In genomic region chr22:16917144-16918003, GRCh38 we compare ENCODE assay signal across 8 cellular contexts.
DNase-seq lines count a peak whose midpoint lies in the region; ATAC-seq, FAIRE-seq and TF ChIP-seq lines count a peak whose summit lies in the region.

No MANE protein-coding gene starts in this region.

- H3K4me3 Mint-ChIP-seq in neural crest cell: no peak overlapping the region
- H3K4me3 Mint-ChIP-seq in stimulated activated naive CD8-positive, alpha-beta T cell treated with anti-CD3 and anti-CD28 coated beads, Interleukin-15, amount 100 ng/mL, for 72 hours: no peak overlapping the region

- H3K36me3 Mint-ChIP-seq in neural crest cell (ENCODE audit: low read depth): no peaks in the 10 kb centered on the region

- FAIRE-seq in D721Med (lab: Jason Lieb, UNC): no peak

- no peak overlapping the region for H3K27ac Mint-ChIP-seq in neural crest cell (ENCODE audit: unreplicated experiment)
- no peak overlapping the region for H3K27ac Mint-ChIP-seq in stimulated activated naive CD8-positive, alpha-beta T cell treated with anti-CD3 and anti-CD28 coated beads, Interleukin-15, amount 100 ng/mL, for 72 hours

- peaks cover 60% of the 10 kb centered on the region for H3K27me3 Mint-ChIP-seq in neural crest cell (ENCODE audit: low read depth)
- peaks cover 38% of the 10 kb centered on the region for H3K27me3 Mint-ChIP-seq in stimulated activated naive CD8-positive, alpha-beta T cell treated with anti-CD3 and anti-CD28 coated beads, Interleukin-15, amount 100 ng/mL, for 72 hours

- no peaks in the 10 kb centered on the region for H3K9me3 Mint-ChIP-seq in neural crest cell
- H3K9me3 Mint-ChIP-seq in stimulated activated naive CD8-positive, alpha-beta T cell treated with anti-CD3 and anti-CD28 coated beads, Interleukin-15, amount 100 ng/mL, for 72 hours: no peaks in the 10 kb centered on the region

- TF ChIP-seq CTCF in D721Med (IDR thresholded peaks at IDR 0.05; ENCODE audit: insufficient read depth, missing control alignments) (peak; percentile 62), fibroblast of mammary gland (conservative IDR thresholded peaks at IDR 0.05; ENCODE audit: control insufficient read depth, insufficient read depth, low read depth, low read length) (peak; percentile 68), neural crest cell (conservative IDR thresholded peaks at IDR 0.05) (peak; percentile 71)

- H3K4me3 ChIP-seq in fibroblast of mammary gland (ENCODE audit: control insufficient read depth, low read depth, low read length): no peak overlapping the region

- H3K4me1 Mint-ChIP-seq in neural crest cell: peaks cover 4% of the 10 kb centered on the region
- H3K4me1 Mint-ChIP-seq in stimulated activated naive CD8-positive, alpha-beta T cell treated with anti-CD3 and anti-CD28 coated beads, Interleukin-15, amount 100 ng/mL, for 72 hours: peaks cover 7% of the 10 kb centered on the region

- DNase-seq in D721Med (ENCODE audit: insufficient read length, low spot score) (peak; percentile 32), NCI-H82 (lab: John Stamatoyannopoulos, UW) (peak; percentile 86), activated T-cell treated with anti-CD3 and anti-CD28 coated beads for 1 hour (ENCODE audit: low read depth) (peak; percentile 40), fibroblast of mammary gland (ENCODE audit: low read depth) (peak; percentile 59), neural crest cell (ENCODE audit: low read depth, low spot score) (peak; percentile 68)
- peak; percentile 45 to 55 for DNase-seq in stimulated activated naive CD8-positive, alpha-beta T cell treated with anti-CD3 and anti-CD28 coated beads, Interleukin-15, amount 100 ng/mL, for 72 hours

- ATAC-seq in HG02973 (IDR thresholded peaks at IDR 0.05; ENCODE audit: unreplicated experiment): peak; percentile 48
- peak; percentile 57 for ATAC-seq in stimulated activated naive CD8-positive, alpha-beta T cell treated with anti-CD3 and anti-CD28 coated beads, Interleukin-15, amount 100 ng/mL, for 72 hours
- no peak for ATAC-seq in HG03139 (IDR thresholded peaks at IDR 0.05; ENCODE audit: unreplicated experiment)

Comparison
In these comparisons a context has a peak if more than half of its experiments do, and no peak if none do; other contexts are left out.
1. DNase-seq: peak in every context shown above with its lines; median percentile 86 in NCI-H82; 68 in neural crest cell; 59 in fibroblast of mammary gland; 50 in stimulated activated naive CD8-positive, alpha-beta T cell treated with anti-CD3 and anti-CD28 coated beads, Interleukin-15, amount 100 ng/mL, for 72 hours; 40 in activated T-cell treated with anti-CD3 and anti-CD28 coated beads for 1 hour; 32 in D721Med.